ENCODE assay signal across 17 cellular contexts in the genomic region with DNA sequence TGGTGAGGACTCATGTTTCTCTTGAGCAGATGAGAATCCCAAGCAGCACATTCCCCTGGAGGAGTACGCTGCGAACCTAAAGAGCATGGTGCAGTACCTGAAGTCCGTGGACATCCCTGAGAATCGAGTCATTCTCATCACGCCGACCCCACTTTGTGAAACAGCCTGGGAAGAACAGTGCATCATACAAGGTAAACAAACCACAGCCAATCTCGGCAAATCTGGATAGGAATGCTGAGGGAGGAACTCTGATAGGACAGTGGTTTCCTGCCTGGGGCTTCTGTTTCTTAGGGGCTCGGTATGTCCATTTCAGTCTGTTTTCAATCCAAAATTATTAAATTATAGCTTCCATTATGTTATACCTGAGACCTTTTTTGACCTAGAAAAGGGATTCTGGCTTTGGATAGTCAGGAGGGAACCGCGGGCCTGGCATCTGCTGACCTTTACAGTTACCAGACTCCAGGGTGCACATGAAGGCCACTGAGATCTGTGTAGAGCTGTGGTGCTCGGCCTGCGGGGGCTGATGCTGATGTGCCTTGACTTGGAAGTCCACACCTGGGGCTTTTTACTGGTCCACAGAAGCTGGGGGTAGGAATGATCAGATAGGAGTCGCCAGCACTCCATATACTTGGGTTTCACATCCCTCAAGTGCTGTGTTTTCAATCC. TPM values are rescaled to one million over a fixed set of nuclear protein-coding genes. Genes with fewer than 3 reads are reported as not detected.
DNase-seq lines count a peak whose midpoint lies in the region; ATAC-seq and TF ChIP-seq lines count a peak whose summit lies in the region.
"Had no signal": no experiment of that assay in that cellular context is flagged by ENCODE, and none has a peak within 500 bp of the region (broad histone marks: within the 10 kb centered on the region; RNA-seq: fewer than 3 reads in every experiment).

No MANE protein-coding gene starts in this region.

- TF ChIP-seq CTCF in SK-N-SH (IDR thresholded peaks at IDR 0.05) (no peak), progenitor cell of endocrine pancreas (IDR thresholded peaks at IDR 0.05; ENCODE audit: unreplicated experiment) (no peak)

- DNase-seq in activated CD4-positive, alpha-beta T cell treated with anti-CD3 and anti-CD28 coated beads for 36 hours = no peak
- no peak for DNase-seq in activated CD4-positive, alpha-beta T cell treated with anti-CD3 and anti-CD28 coated beads, Interleukin-2, amount 10 ng/mL, durations not matched to agents 24 days and 14 days
- DNase-seq in SK-N-SH = peak; percentile 62
- no peak for DNase-seq in epithelial cell of prostate (ENCODE audit: low read depth, low spot score)
- DNase-seq in progenitor cell of endocrine pancreas (ENCODE audit: low spot score, unreplicated experiment) = no peak
- DNase-seq in activated CD4-positive, alpha-beta T cell treated with anti-CD3 and anti-CD28 coated beads for 4 hours = no peak
- DNase-seq in Right ventricle myocardium superior = no peak
- DNase-seq in DMS53 (lab: John Stamatoyannopoulos, UW) = no peak
- DNase-seq: activated naive CD4-positive, alpha-beta T cell treated with anti-CD3 and anti-CD28 coated beads for 36 hours; CD8-positive, alpha-beta T cell; left cardiac atrium; NCI-H2081; stimulated activated CD4-positive, alpha-beta T cell treated with anti-CD3 and anti-CD28 coated beads, Interleukin-15, amount 100 ng/mL, for 24 hours had no signal

- H3K4me3 ChIP-seq in SK-N-SH (ENCODE audit: low read depth in 2 of 2, low read length in 1 of 2) = no peak overlapping the region
- H3K4me3 ChIP-seq: SK-N-MC, thoracic aorta had no signal

- H3K27me3 ChIP-seq in SK-N-SH (ENCODE audit: insufficient read depth) = no peaks in the 10 kb centered on the region

- H3K36me3 ChIP-seq in SK-N-SH (replicated peaks in 1 of 2; ENCODE audit: control insufficient read depth in 1 of 2, insufficient read depth in 2 of 2, low read length in 1 of 2) = peaks cover 80 to 82% of the 10 kb centered on the region in 2 experiments

- no peak for ATAC-seq in activated CD4-positive, alpha-beta T cell treated with anti-CD3 and anti-CD28 coated beads for 36 hours
- ATAC-seq in Right ventricle myocardium superior (ENCODE audit: poor library complexity) = no peak
- ATAC-seq: CD8-positive, alpha-beta T cell; left cardiac atrium had no signal

- H3K27ac ChIP-seq in SK-N-SH (ENCODE audit: low read depth in 2 of 2, low read length in 1 of 2) (peak overlapping the region; percentile 13 to 56), epithelial cell of prostate (peak overlapping the region; percentile 1)
- H3K27ac ChIP-seq: 22Rv1, SK-N-MC, thoracic aorta had no signal

- H3K79me2 ChIP-seq in SK-N-SH (ENCODE audit: insufficient read depth) = peaks cover 54% of the 10 kb centered on the region

- peaks cover 28% of the 10 kb centered on the region for H3K4me1 Mint-ChIP-seq in activated CD4-positive, alpha-beta T cell treated with anti-CD3 and anti-CD28 coated beads for 36 hours
- peaks cover 22% of the 10 kb centered on the region for H3K4me1 Mint-ChIP-seq in activated CD4-positive, alpha-beta T cell treated with anti-CD3 and anti-CD28 coated beads, Interleukin-2, amount 10 ng/mL, durations not matched to agents 24 days and 14 days
- H3K4me1 Mint-ChIP-seq in progenitor cell of endocrine pancreas (ENCODE audit: low read depth) = peaks cover 3% of the 10 kb centered on the region

- 46% methylated on average over 13 of the region's 13 CpGs for WGBS in SK-N-SH (ENCODE audit: low lambda C conversion rate)

- H4K20me1 ChIP-seq in SK-N-SH (ENCODE audit: insufficient read depth) = peaks cover 4% of the 10 kb centered on the region; the same call in 1 of the 2 replicates

- 0 out of 2 replicates have a peak overlapping the region, but pooled peaks have one; percentile 0 for H3K4me2 ChIP-seq in SK-N-SH

- TF ChIP-seq EP300 in SK-N-SH (IDR thresholded peaks at IDR 0.05; ENCODE audit: borderline replicate concordance in 1 of 2, low read depth in 1 of 2, low read length in 1 of 2) = no peak

- no peak overlapping the region for H3K4me3 Mint-ChIP-seq in activated CD4-positive, alpha-beta T cell treated with anti-CD3 and anti-CD28 coated beads for 36 hours
- no peak overlapping the region for H3K4me3 Mint-ChIP-seq in activated CD4-positive, alpha-beta T cell treated with anti-CD3 and anti-CD28 coated beads, Interleukin-2, amount 10 ng/mL, durations not matched to agents 24 days and 14 days
- no peak overlapping the region for H3K4me3 Mint-ChIP-seq in progenitor cell of endocrine pancreas (ENCODE audit: low read depth)
- H3K4me3 Mint-ChIP-seq: activated naive CD4-positive, alpha-beta T cell treated with anti-CD3 and anti-CD28 coated beads for 36 hours; CD8-positive, alpha-beta T cell; central memory CD8-positive, alpha-beta T cell had no signal

- no peaks in the 10 kb centered on the region for H3K9me3 ChIP-seq in SK-N-SH
- H3K9me3 ChIP-seq: thoracic aorta had no signal

- intact Hi-C loops in activated CD4-positive, alpha-beta T cell treated with anti-CD3 and anti-CD28 coated beads for 36 hours (cut with DNase I, micrococcal nuclease) = no loop called here
- intact Hi-C loops in activated CD4-positive, alpha-beta T cell treated with anti-CD3 and anti-CD28 coated beads, Interleukin-2, amount 10 ng/mL, durations not matched to agents 24 days and 14 days (cut with micrococcal nuclease) = no loop called here
- intact Hi-C loops in Right ventricle myocardium superior (cut with DNase I) = no loop called here

- POLR2A ChIA-PET in activated CD4-positive, alpha-beta T cell treated with anti-CD3 and anti-CD28 coated beads for 36 hours (lab: Charles Lee) = interaction anchor here (0.6 kb wide), 1 partner anchor 185 kb away, joined by 3 read pairs; no protein-coding TSS in a partner anchor
- POLR2A ChIA-PET in SK-N-SH (lab: Yijun Ruan, JAX) = interaction anchor here (0.8 kb wide), 1 partner anchor 74 kb away, joined by 6 read pairs; a partner anchor contains a TSS

- H3F3A ChIP-seq in SK-N-SH (replicated peaks; ENCODE audit: insufficient read depth) = peaks cover 26% of the 10 kb centered on the region

- H3K27me3 Mint-ChIP-seq in activated CD4-positive, alpha-beta T cell treated with anti-CD3 and anti-CD28 coated beads for 36 hours = no peaks in the 10 kb centered on the region
- H3K27me3 Mint-ChIP-seq in activated CD4-positive, alpha-beta T cell treated with anti-CD3 and anti-CD28 coated beads, Interleukin-2, amount 10 ng/mL, durations not matched to agents 24 days and 14 days = no peaks in the 10 kb centered on the region
- no peaks in the 10 kb centered on the region for H3K27me3 Mint-ChIP-seq in progenitor cell of endocrine pancreas
- H3K27me3 Mint-ChIP-seq: central memory CD8-positive, alpha-beta T cell had no signal

- H3K9me3 Mint-ChIP-seq in activated CD4-positive, alpha-beta T cell treated with anti-CD3 and anti-CD28 coated beads for 36 hours (ENCODE audit: low read depth) = no peaks in the 10 kb centered on the region
- H3K9me3 Mint-ChIP-seq in activated CD4-positive, alpha-beta T cell treated with anti-CD3 and anti-CD28 coated beads, Interleukin-2, amount 10 ng/mL, durations not matched to agents 24 days and 14 days = no peaks in the 10 kb centered on the region
- no peaks in the 10 kb centered on the region for H3K9me3 Mint-ChIP-seq in progenitor cell of endocrine pancreas (ENCODE audit: low read depth)
- H3K9me3 Mint-ChIP-seq: activated naive CD4-positive, alpha-beta T cell treated with anti-CD3 and anti-CD28 coated beads for 36 hours; CD8-positive, alpha-beta T cell; central memory CD8-positive, alpha-beta T cell had no signal

- H3K4me1 ChIP-seq in SK-N-SH (ENCODE audit: control insufficient read depth in 1 of 2, insufficient read depth in 2 of 2, low read depth in 1 of 2, low read length in 1 of 2) = peaks cover under 1 to 22% of the 10 kb centered on the region in 2 experiments; a peak in 1 of 4 replicates

- H3K9me2 ChIP-seq in SK-N-SH = no peaks in the 10 kb centered on the region

- H3K9ac ChIP-seq in SK-N-SH = no peak overlapping the region

- TF ChIP-seq RAD21 in SK-N-SH (IDR thresholded peaks at IDR 0.05; ENCODE audit: low read length) = no peak

- peaks cover 60% of the 10 kb centered on the region for H3K36me3 Mint-ChIP-seq in activated CD4-positive, alpha-beta T cell treated with anti-CD3 and anti-CD28 coated beads for 36 hours (ENCODE audit: low read depth)
- H3K36me3 Mint-ChIP-seq in activated CD4-positive, alpha-beta T cell treated with anti-CD3 and anti-CD28 coated beads, Interleukin-2, amount 10 ng/mL, durations not matched to agents 24 days and 14 days (ENCODE audit: low read depth) = peaks cover 68% of the 10 kb centered on the region
- peaks cover 35% of the 10 kb centered on the region for H3K36me3 Mint-ChIP-seq in progenitor cell of endocrine pancreas (ENCODE audit: insufficient read depth)

- CTCF ChIA-PET in activated CD4-positive, alpha-beta T cell treated with anti-CD3 and anti-CD28 coated beads for 36 hours (lab: Charles Lee) = interaction anchor here (0.7 kb wide), 2 partner anchors 9 to 339 kb away, joined by 4 read pairs; no protein-coding TSS in a partner anchor
- CTCF ChIA-PET in SK-N-SH (lab: Yijun Ruan, JAX) = interaction anchor here (0.5 to 3.5 kb wide), 5 partner anchors 8 to 74 kb away, joined by 3 to 12 read pairs (median 3); a partner anchor contains a TSS

- peak overlapping the region; percentile 24 for H3K27ac Mint-ChIP-seq in activated CD4-positive, alpha-beta T cell treated with anti-CD3 and anti-CD28 coated beads for 36 hours
- H3K27ac Mint-ChIP-seq in activated CD4-positive, alpha-beta T cell treated with anti-CD3 and anti-CD28 coated beads, Interleukin-2, amount 10 ng/mL, durations not matched to agents 24 days and 14 days = no peak overlapping the region
- H3K27ac Mint-ChIP-seq in progenitor cell of endocrine pancreas = peak overlapping the region; percentile 24

- H2AFZ ChIP-seq in SK-N-SH (ENCODE audit: low read depth) = no peak overlapping the region

RNA-seq across cellular contexts. Expression of a gene that starts 7.0 kb away (rescaled TPM):
- total RNA-seq in activated CD4-positive, alpha-beta T cell treated with anti-CD3 and anti-CD28 coated beads for 36 hours = 10 to 100 TPM; 53.7 to 63.7 TPM
- 76.0 and 78.6 TPM in 2 replicates for total RNA-seq in activated CD4-positive, alpha-beta T cell treated with anti-CD3 and anti-CD28 coated beads, Interleukin-2, amount 10 ng/mL, durations not matched to agents 24 days and 14 days
- 115 and 133 TPM in 2 replicates for polyA plus RNA-seq in SK-N-SH (2012; rRNA removed)
- polyA plus RNA-seq in SK-N-SH (2012; cell fraction: cytosol; rRNA removed) = 139 and 143 TPM in 2 replicates
- polyA plus RNA-seq in SK-N-SH (2012; cell fraction: nucleus; rRNA removed) = 49.0 and 74.7 TPM in 2 replicates
- total RNA-seq in progenitor cell of endocrine pancreas (36.6 and 37.4 TPM in 2 replicates), Right ventricle myocardium superior (76.2 TPM)

RNA-seq across cellular contexts. Expression of a gene that starts 57.9 kb away (rescaled TPM):
- 100 to 1,000 TPM in 1 of 2 experiments, 10 to 100 TPM in 1; 72.3 to 103 TPM for total RNA-seq in activated CD4-positive, alpha-beta T cell treated with anti-CD3 and anti-CD28 coated beads for 36 hours
- total RNA-seq in activated CD4-positive, alpha-beta T cell treated with anti-CD3 and anti-CD28 coated beads, Interleukin-2, amount 10 ng/mL, durations not matched to agents 24 days and 14 days = 81.4 TPM in 2 replicates
- polyA plus RNA-seq in SK-N-SH (2012; rRNA removed) = 31.4 and 34.2 TPM in 2 replicates
- polyA plus RNA-seq in SK-N-SH (2012; cell fraction: cytosol; rRNA removed) = 37.5 and 55.5 TPM in 2 replicates
- 54.0 and 69.3 TPM in 2 replicates for polyA plus RNA-seq in SK-N-SH (2012; cell fraction: nucleus; rRNA removed)
- total RNA-seq in progenitor cell of endocrine pancreas (60.3 and 60.4 TPM in 2 replicates), Right ventricle myocardium superior (14.0 TPM)

RNA-seq across cellular contexts. Expression of a gene that starts 58.1 kb away (rescaled TPM):
- total RNA-seq in activated CD4-positive, alpha-beta T cell treated with anti-CD3 and anti-CD28 coated beads for 36 hours = 10 to 100 TPM; 89.7 to 92.1 TPM
- 121 and 131 TPM in 2 replicates for total RNA-seq in activated CD4-positive, alpha-beta T cell treated with anti-CD3 and anti-CD28 coated beads, Interleukin-2, amount 10 ng/mL, durations not matched to agents 24 days and 14 days
- polyA plus RNA-seq in SK-N-SH (2012; rRNA removed) = 56.6 and 62.3 TPM in 2 replicates
- 69.3 and 89.5 TPM in 2 replicates for polyA plus RNA-seq in SK-N-SH (2012; cell fraction: cytosol; rRNA removed)
- polyA plus RNA-seq in SK-N-SH (2012; cell fraction: nucleus; rRNA removed) = 74.3 and 86.8 TPM in 2 replicates
- total RNA-seq in progenitor cell of endocrine pancreas = 40.7 and 41.8 TPM in 2 replicates
- 97.0 TPM for total RNA-seq in Right ventricle myocardium superior
